1 cellular context compared by ENCODE assay signal in the genomic region with DNA sequence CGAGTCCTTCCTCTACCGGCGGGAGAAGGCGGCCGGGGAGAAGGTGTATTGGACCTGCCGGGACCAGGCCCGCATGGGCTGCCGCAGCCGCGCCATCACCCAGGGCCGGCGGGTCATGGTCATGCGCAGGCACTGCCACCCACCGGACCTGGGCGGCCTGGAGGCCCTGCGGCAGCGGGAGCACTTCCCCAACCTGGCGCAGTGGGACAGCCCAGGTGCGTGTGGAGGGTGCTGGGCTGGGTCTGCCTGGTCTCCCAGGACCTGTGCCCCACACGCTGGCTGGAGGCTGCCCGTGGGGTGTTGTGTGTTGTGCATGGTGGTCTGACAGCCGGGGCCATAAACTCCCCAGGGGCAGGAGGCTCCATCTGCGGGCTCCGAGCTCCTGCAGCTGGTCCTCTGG.
TF ChIP-seq lines count a peak whose summit lies in the region.

No MANE protein-coding gene starts in this region.

TF ChIP-seq in IMR-90, 13 proteins besides CTCF, POLR2A, EP300 and RAD21:
- no peak for TF ChIP-seq MAZ (IDR thresholded peaks at IDR 0.05; ENCODE audit: borderline replicate concordance, low read depth, low read length)
- TF ChIP-seq MXI1 (IDR thresholded peaks at IDR 0.05; ENCODE audit: borderline replicate concordance, low read depth, low read length): no peak
- no peak for TF ChIP-seq MAFK (IDR thresholded peaks at IDR 0.05; ENCODE audit: low read depth, low read length)
- no peak for TF ChIP-seq SMC3 (IDR thresholded peaks at IDR 0.05; ENCODE audit: low read depth, low read length)
- TF ChIP-seq RCOR1 (IDR thresholded peaks at IDR 0.05; ENCODE audit: insufficient replicate concordance, low read length): no peak
- TF ChIP-seq FOS (IDR thresholded peaks at IDR 0.05; ENCODE audit: low read depth, low read length): no peak
- TF ChIP-seq, protein P1, sequence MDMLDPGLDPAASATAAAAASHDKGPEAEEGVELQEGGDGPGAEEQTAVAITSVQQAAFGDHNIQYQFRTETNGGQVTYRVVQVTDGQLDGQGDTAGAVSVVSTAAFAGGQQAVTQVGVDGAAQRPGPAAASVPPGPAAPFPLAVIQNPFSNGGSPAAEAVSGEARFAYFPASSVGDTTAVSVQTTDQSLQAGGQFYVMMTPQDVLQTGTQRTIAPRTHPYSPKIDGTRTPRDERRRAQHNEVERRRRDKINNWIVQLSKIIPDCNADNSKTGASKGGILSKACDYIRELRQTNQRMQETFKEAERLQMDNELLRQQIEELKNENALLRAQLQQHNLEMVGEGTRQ (IDR thresholded peaks at IDR 0.05; ENCODE audit: low read depth, low read length): no peak
- TF ChIP-seq BHLHE40 (IDR thresholded peaks at IDR 0.05; ENCODE audit: low read depth, low read length): no peak
- TF ChIP-seq RFX5 (IDR thresholded peaks at IDR 0.05; ENCODE audit: low read depth, low read length): no peak
- TF ChIP-seq NFE2L2 (IDR thresholded peaks at IDR 0.05; ENCODE audit: low read depth, low read length): no peak
- TF ChIP-seq, protein P2, sequence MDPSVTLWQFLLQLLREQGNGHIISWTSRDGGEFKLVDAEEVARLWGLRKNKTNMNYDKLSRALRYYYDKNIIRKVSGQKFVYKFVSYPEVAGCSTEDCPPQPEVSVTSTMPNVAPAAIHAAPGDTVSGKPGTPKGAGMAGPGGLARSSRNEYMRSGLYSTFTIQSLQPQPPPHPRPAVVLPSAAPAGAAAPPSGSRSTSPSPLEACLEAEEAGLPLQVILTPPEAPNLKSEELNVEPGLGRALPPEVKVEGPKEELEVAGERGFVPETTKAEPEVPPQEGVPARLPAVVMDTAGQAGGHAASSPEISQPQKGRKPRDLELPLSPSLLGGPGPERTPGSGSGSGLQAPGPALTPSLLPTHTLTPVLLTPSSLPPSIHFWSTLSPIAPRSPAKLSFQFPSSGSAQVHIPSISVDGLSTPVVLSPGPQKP (IDR thresholded peaks at IDR 0.05; ENCODE audit: borderline replicate concordance, low read depth, low read length): no peak
- no peak for TF ChIP-seq CEBPB (IDR thresholded peaks at IDR 0.05; ENCODE audit: low read depth, low read length)
- no peak for TF ChIP-seq CHD1 (IDR thresholded peaks at IDR 0.05; ENCODE audit: low read depth, low read length)
